32 cellular contexts compared by ENCODE assay signal in the genomic region with DNA sequence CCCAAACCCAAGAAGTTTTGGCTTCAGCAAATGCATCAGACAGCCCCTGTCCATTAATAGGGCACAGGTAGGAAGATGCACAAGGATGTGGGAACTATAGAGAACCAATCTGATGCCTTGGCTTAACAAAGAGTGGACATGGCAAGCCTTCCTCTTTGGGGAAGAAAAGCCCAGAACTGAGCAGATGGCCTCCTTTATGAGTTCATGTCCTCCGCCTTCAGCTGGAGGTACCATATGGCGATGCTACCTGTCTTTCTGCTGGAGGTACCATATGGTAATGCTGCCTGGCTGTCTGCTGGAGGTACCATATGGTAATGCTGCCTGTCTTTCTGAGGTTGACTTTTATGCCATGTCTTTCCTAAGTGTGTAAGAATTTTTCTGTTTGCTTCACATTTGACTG. TPM values are rescaled to one million over a fixed set of nuclear protein-coding genes. Genes with fewer than 3 reads are reported as not detected.
DNase-seq lines count a peak whose midpoint lies in the region; ATAC-seq and TF ChIP-seq lines count a peak whose summit lies in the region.
"Had no signal": no experiment of that assay in that cellular context is flagged by ENCODE, and none has a peak within 500 bp of the region (broad histone marks: within the 10 kb centered on the region; RNA-seq: fewer than 3 reads in every experiment).

No MANE protein-coding gene starts in this region.

- POLR2A ChIA-PET in activated CD4-positive, alpha-beta T cell treated with anti-CD3 and anti-CD28 coated beads for 36 hours (lab: Charles Lee) = no interaction called here

- H3K27ac Mint-ChIP-seq in activated CD4-positive, alpha-beta T cell treated with anti-CD3 and anti-CD28 coated beads for 36 hours = peak overlapping the region; percentile 8
- H3K27ac Mint-ChIP-seq: GM23338, nephron progenitor cell had no signal

- no peak overlapping the region for H3K4me2 ChIP-seq in Karpas-422 (ENCODE audit: low read depth, low read length, poor library complexity, severe bottlenecking)
- H3K4me2 ChIP-seq: GM23338 had no signal

- no peaks in the 10 kb centered on the region for H3K9me2 ChIP-seq in Karpas-422 (replicated peaks; ENCODE audit: insufficient read depth, low read length)

- H3K27me3 ChIP-seq in Karpas-422 (ENCODE audit: low read length) (no peaks in the 10 kb centered on the region), WERI-Rb-1 (ENCODE audit: insufficient read depth, low read depth, severe bottlenecking) (no peaks in the 10 kb centered on the region), mucosa of rectum (ENCODE audit: control insufficient read depth in 2 of 2, insufficient read depth in 2 of 2, low read length in 2 of 2) (no peaks in the 10 kb centered on the region)
- H3K27me3 ChIP-seq: adrenal gland, body of pancreas, MG63, ovary, stomach, tibial nerve had no signal

- no peaks in the 10 kb centered on the region for H3K27me3 Mint-ChIP-seq in activated CD4-positive, alpha-beta T cell treated with anti-CD3 and anti-CD28 coated beads for 36 hours

- no peak for TF ChIP-seq CTCF in WERI-Rb-1 (IDR thresholded peaks at IDR 0.05; ENCODE audit: low read depth, low read length)

- ATAC-seq in activated CD4-positive, alpha-beta T cell treated with anti-CD3 and anti-CD28 coated beads for 36 hours = no peak
- ATAC-seq in HG03565 (IDR thresholded peaks at IDR 0.05; ENCODE audit: unreplicated experiment) (no peak), GM19351 (IDR thresholded peaks at IDR 0.05; ENCODE audit: unreplicated experiment) (no peak), GM18873 (IDR thresholded peaks at IDR 0.05; ENCODE audit: low FRiP score, unreplicated experiment) (no peak)
- ATAC-seq: body of pancreas, GM23338, K562 had no signal

- peaks cover 30% of the 10 kb centered on the region for H3K36me3 ChIP-seq in Karpas-422 (ENCODE audit: insufficient read depth, low read length)
- H3K36me3 ChIP-seq in WERI-Rb-1 = peaks cover 54% of the 10 kb centered on the region
- H3K36me3 ChIP-seq in mucosa of rectum (ENCODE audit: control insufficient read depth in 2 of 2, insufficient read depth in 2 of 2, low read length in 2 of 2) = peaks cover 45 to 50% of the 10 kb centered on the region in 2 donors
- H3K36me3 ChIP-seq: ovary had no signal

- H3K9ac ChIP-seq in Karpas-422 (ENCODE audit: low read length) (no peak overlapping the region), mucosa of rectum (ENCODE audit: low read depth in 1 of 2, low read length in 2 of 2) (no peak overlapping the region)

- CTCF ChIA-PET in activated CD4-positive, alpha-beta T cell treated with anti-CD3 and anti-CD28 coated beads for 36 hours (lab: Charles Lee) = interaction anchor here (0.8 to 1.1 kb wide), 2 partner anchors 24 to 61 kb away, joined by 3 read pairs; partner anchors contain the start of genes GLB1L and STK16

- H3K4me1 ChIP-seq in Karpas-422 (ENCODE audit: low read length) = peaks cover 9% of the 10 kb centered on the region
- H3K4me1 ChIP-seq in mucosa of rectum (ENCODE audit: control insufficient read depth in 2 of 2, insufficient read depth in 2 of 2, low read length in 2 of 2) = peaks cover 19 to 23% of the 10 kb centered on the region in 2 donors

- DNase-seq in activated CD4-positive, alpha-beta T cell treated with anti-CD3 and anti-CD28 coated beads for 36 hours = no peak
- no peak for DNase-seq in activated CD4-positive, alpha-beta T cell treated with anti-CD3 and anti-CD28 coated beads, Interleukin-2, amount 50 U/mL, for 1 hour
- DNase-seq in Karpas-422 (peak; percentile 14), WERI-Rb-1 (peak; percentile 84)
- DNase-seq: 8988T; activated effector memory CD4-positive, alpha-beta T cell treated with anti-CD3 and anti-CD28 coated beads, Interleukin-2, amount 50 U/mL, for 16 hours; effector CD8-positive, alpha-beta T cell; EL; kidney; MG63; midbrain; NCI-H1105 treated with DMSO at 0.1 percent for 48 hours; NCI-H2107; NCI-H510A; nephron progenitor cell; retina; Right ventricle myocardium superior; small intestine; stomach; T-helper 9 cell had no signal

- H3K27ac ChIP-seq in Karpas-422 (ENCODE audit: low read length) (no peak overlapping the region), WERI-Rb-1 (peak overlapping the region; percentile 83), mucosa of rectum (ENCODE audit: low read depth in 2 of 2, low read length in 2 of 2) (peak overlapping the region; percentile 81 to 83)
- H3K27ac ChIP-seq: adrenal gland, body of pancreas, ovary, stomach, tibial nerve, VCaP had no signal

- H3K9me3 Mint-ChIP-seq in activated CD4-positive, alpha-beta T cell treated with anti-CD3 and anti-CD28 coated beads for 36 hours (ENCODE audit: low read depth) = no peaks in the 10 kb centered on the region
- H3K9me3 Mint-ChIP-seq: GM23338, nephron progenitor cell had no signal

- no peak overlapping the region for H3K4me3 Mint-ChIP-seq in activated CD4-positive, alpha-beta T cell treated with anti-CD3 and anti-CD28 coated beads for 36 hours
- H3K4me3 Mint-ChIP-seq: CD14-positive monocyte, GM23338, nephron progenitor cell had no signal

- H3K4me1 Mint-ChIP-seq in activated CD4-positive, alpha-beta T cell treated with anti-CD3 and anti-CD28 coated beads for 36 hours = peaks cover 54% of the 10 kb centered on the region

- no peak overlapping the region for H3K4me3 ChIP-seq in Karpas-422 (ENCODE audit: low read length)
- no peak overlapping the region for H3K4me3 ChIP-seq in WERI-Rb-1 (ENCODE audit: low read depth, low read length)
- no peak overlapping the region for H3K4me3 ChIP-seq in mucosa of rectum (ENCODE audit: low read length in 2 of 2)
- H3K4me3 ChIP-seq: adrenal gland, body of pancreas, GM23338, K562, MG63, ovary, stomach, tibial nerve had no signal

- peaks cover 43% of the 10 kb centered on the region for H3K36me3 Mint-ChIP-seq in activated CD4-positive, alpha-beta T cell treated with anti-CD3 and anti-CD28 coated beads for 36 hours (ENCODE audit: low read depth)

- no peak overlapping the region for H2AFZ ChIP-seq in Karpas-422 (ENCODE audit: low read length)
- H2AFZ ChIP-seq: GM23338 had no signal

- intact Hi-C loops in activated CD4-positive, alpha-beta T cell treated with anti-CD3 and anti-CD28 coated beads for 36 hours (cut with DNase I, micrococcal nuclease) = no loop called here

- H4K20me1 ChIP-seq in Karpas-422 (ENCODE audit: insufficient read depth, low read depth, low read length) = no peaks in the 10 kb centered on the region; the same call in 1 of the 2 replicates

- peaks cover 11% of the 10 kb centered on the region for H3K79me2 ChIP-seq in Karpas-422 (ENCODE audit: low read length)

- H3K9me3 ChIP-seq in Karpas-422 (ENCODE audit: low read length) (no peaks in the 10 kb centered on the region), WERI-Rb-1 (ENCODE audit: severe bottlenecking) (no peaks in the 10 kb centered on the region), mucosa of rectum (ENCODE audit: control insufficient read depth in 2 of 2, low read length in 2 of 2) (no peaks in the 10 kb centered on the region)
- H3K9me3 ChIP-seq: adrenal gland, body of pancreas, MG63, ovary, stomach, tibial nerve had no signal

RNA-seq across cellular contexts. Expression of gene RETREG2, which starts 6.0 kb away (rescaled TPM):
- 10 to 100 TPM; 58.8 to 70.1 TPM for total RNA-seq in activated CD4-positive, alpha-beta T cell treated with anti-CD3 and anti-CD28 coated beads for 36 hours
- total RNA-seq in Karpas-422 (2014; rRNA removed; shearing (Covaris generic); ENCODE audit: low replicate concordance) = 61.1 and 93.8 TPM in 2 replicates

RNA-seq across cellular contexts. Expression of gene CNPPD1, which starts 7.4 kb away (rescaled TPM):
- total RNA-seq in activated CD4-positive, alpha-beta T cell treated with anti-CD3 and anti-CD28 coated beads for 36 hours = 10 to 100 TPM; 38.7 to 41.4 TPM
- 38.7 and 64.8 TPM in 2 replicates for total RNA-seq in Karpas-422 (2014; rRNA removed; shearing (Covaris generic); ENCODE audit: low replicate concordance)

RNA-seq across cellular contexts. Expression of gene SLC23A3, which starts 14.3 kb away (rescaled TPM):
- total RNA-seq in activated CD4-positive, alpha-beta T cell treated with anti-CD3 and anti-CD28 coated beads for 36 hours = 1 to 10 TPM; 1.2 to 1.9 TPM
- 2.7 and 3.5 TPM in 2 replicates for total RNA-seq in Karpas-422 (2014; rRNA removed; shearing (Covaris generic); ENCODE audit: low replicate concordance)

RNA-seq across cellular contexts. Expression of gene ZFAND2B, which starts 22.5 kb away (rescaled TPM):
- total RNA-seq in activated CD4-positive, alpha-beta T cell treated with anti-CD3 and anti-CD28 coated beads for 36 hours = 10 to 100 TPM; 21.5 to 27.6 TPM
- 28.0 and 37.6 TPM in 2 replicates for total RNA-seq in Karpas-422 (2014; rRNA removed; shearing (Covaris generic); ENCODE audit: low replicate concordance)

RNA-seq across cellular contexts. Expression of gene NHEJ1, which starts 23.5 kb away (rescaled TPM):
- 10 to 100 TPM; 20.7 to 23.8 TPM for total RNA-seq in activated CD4-positive, alpha-beta T cell treated with anti-CD3 and anti-CD28 coated beads for 36 hours
- 10.4 and 21.5 TPM in 2 replicates for total RNA-seq in Karpas-422 (2014; rRNA removed; shearing (Covaris generic); ENCODE audit: low replicate concordance)

Comparison
In these comparisons a context has a peak if more than half of its experiments do, and no peak if none do; other contexts are left out.
1. DNase-seq: peak in Karpas-422 (single experiment) and WERI-Rb-1 (single experiment); none in activated CD4-positive, alpha-beta T cell treated with anti-CD3 and anti-CD28 coated beads for 36 hours (single experiment) and activated CD4-positive, alpha-beta T cell treated with anti-CD3 and anti-CD28 coated beads, Interleukin-2, amount 50 U/mL, for 1 hour (single experiment).